7 cellular contexts compared by ENCODE assay signal in the genomic region with DNA sequence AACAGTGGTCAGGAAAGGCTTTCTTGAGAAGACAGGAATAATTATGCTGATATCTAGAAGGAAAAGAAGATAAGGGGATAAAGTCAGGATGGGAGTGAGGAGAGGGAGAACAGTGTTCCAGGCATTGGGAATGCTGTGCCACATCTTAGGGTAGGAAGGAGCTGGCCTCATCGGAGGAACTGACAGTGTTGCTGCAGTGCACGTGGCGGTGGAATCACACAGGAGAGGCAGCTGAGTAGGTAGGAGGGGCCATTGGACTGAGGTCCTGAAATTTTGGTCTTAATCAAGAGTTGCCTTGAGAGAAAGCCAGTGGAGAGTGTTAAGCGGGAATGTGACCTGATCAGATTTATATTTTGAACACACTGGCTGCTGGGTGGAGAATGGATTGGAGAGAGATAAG. TPM values are rescaled to one million over a fixed set of nuclear protein-coding genes. Genes with fewer than 3 reads are reported as not detected.
DNase-seq lines count a peak whose midpoint lies in the region; ATAC-seq, FAIRE-seq and TF ChIP-seq lines count a peak whose summit lies in the region.
"Not testable (repeated sequence)": the region's sequence is repeated elsewhere in the genome, so short reads cannot be mapped to it uniquely, and the experiment has no call there.

No MANE protein-coding gene starts in this region.

- POLR2A ChIA-PET in activated CD4-positive, alpha-beta T cell treated with anti-CD3 and anti-CD28 coated beads for 36 hours (lab: Charles Lee); naive thymus-derived CD8-positive, alpha-beta T cell (lab: Charles Lee): not testable (repeated sequence)

- not testable (repeated sequence) for TF ChIP-seq POLR2A in heart left ventricle (IDR thresholded peaks at IDR 0.05); suprapubic skin (IDR thresholded peaks at IDR 0.05)

- H3K4ac ChIP-seq in H9 (ENCODE audit: low read depth, low read length), result not testable (repeated sequence)

- not testable (repeated sequence) for H4K91ac ChIP-seq in H9 (ENCODE audit: insufficient read length, low read depth, low read length)

- not testable (repeated sequence) for H4K5ac ChIP-seq in H9 (ENCODE audit: insufficient read length, low read depth, low read length)

- not testable (repeated sequence) for H3K36me3 ChIP-seq in bronchial epithelial cell (ENCODE audit: control insufficient read depth, insufficient read depth, low read length); heart left ventricle; suprapubic skin

- H3K4me1 Mint-ChIP-seq in H9, result not testable (repeated sequence)
- H3K4me1 Mint-ChIP-seq in activated CD4-positive, alpha-beta T cell treated with anti-CD3 and anti-CD28 coated beads for 36 hours, result peaks cover 45% of the 10 kb centered on the region
- H3K4me1 Mint-ChIP-seq in activated naive CD4-positive, alpha-beta T cell treated with anti-CD3 and anti-CD28 coated beads, Interleukin-2, amount 50 U/mL, for 24 hours, result peaks cover 61% of the 10 kb centered on the region
- H3K4me1 Mint-ChIP-seq in naive thymus-derived CD8-positive, alpha-beta T cell, result peaks cover 37 to 52% (median 51%) of the 10 kb centered on the region in 4 donors

- not testable (repeated sequence) for H3K23ac ChIP-seq in H9 (ENCODE audit: insufficient read length, low read depth, low read length)

- H3K4me1 ChIP-seq in H9 (ENCODE audit: insufficient read depth, low read length), result not testable (repeated sequence)
- H3K4me1 ChIP-seq in heart left ventricle (peaks cover 0 to 46% (median 13%) of the 10 kb centered on the region in 12 donors), suprapubic skin (peaks cover 21% of the 10 kb centered on the region)

- not testable (repeated sequence) for H2BK120ac ChIP-seq in H9 (ENCODE audit: low read depth, low read length, poor library complexity, severe bottlenecking)

- intact Hi-C loops in activated CD4-positive, alpha-beta T cell treated with anti-CD3 and anti-CD28 coated beads for 36 hours (cut with DNase I, micrococcal nuclease); heart left ventricle (cut with DNase I): not testable (repeated sequence)

- DNase-seq in H9; activated CD4-positive, alpha-beta T cell treated with anti-CD3 and anti-CD28 coated beads for 36 hours; bronchial epithelial cell (ENCODE audit: low read depth); heart left ventricle; naive thymus-derived CD8-positive, alpha-beta T cell; suprapubic skin (ENCODE audit: low spot score in 2 of 2): not testable (repeated sequence)

- not testable (repeated sequence) for H3K4me3 ChIP-seq in bronchial epithelial cell (ENCODE audit: low read depth, low read length); heart left ventricle; suprapubic skin

- H2AFZ ChIP-seq in H9 (ENCODE audit: low read length), result not testable (repeated sequence)

- H4K20me1 ChIP-seq in H9 (ENCODE audit: control insufficient read depth, insufficient read depth, insufficient read length), result not testable (repeated sequence)

- TF ChIP-seq CTCF in H9 (conservative IDR thresholded peaks at IDR 0.05); bronchial epithelial cell (IDR thresholded peaks at IDR 0.05; ENCODE audit: insufficient read depth, low read length, severe bottlenecking); heart left ventricle (IDR thresholded peaks at IDR 0.05); suprapubic skin (IDR thresholded peaks at IDR 0.05): not testable (repeated sequence)

- not testable (repeated sequence) for H2BK20ac ChIP-seq in H9 (ENCODE audit: low read depth, low read length, poor library complexity, severe bottlenecking)

- not testable (repeated sequence) for H3K23me2 ChIP-seq in H9 (ENCODE audit: insufficient read length, low read depth, low read length, poor library complexity, severe bottlenecking)

- not testable (repeated sequence) for H4K8ac ChIP-seq in H9 (replicated peaks; ENCODE audit: insufficient read length, low read depth, low read length)

- not testable (repeated sequence) for H3K9me3 Mint-ChIP-seq in H9; activated CD4-positive, alpha-beta T cell treated with anti-CD3 and anti-CD28 coated beads for 36 hours (ENCODE audit: low read depth); activated naive CD4-positive, alpha-beta T cell treated with anti-CD3 and anti-CD28 coated beads, Interleukin-2, amount 50 U/mL, for 24 hours; naive thymus-derived CD8-positive, alpha-beta T cell

- H3K27me3 Mint-ChIP-seq in H9 (ENCODE audit: low read depth); activated CD4-positive, alpha-beta T cell treated with anti-CD3 and anti-CD28 coated beads for 36 hours; activated naive CD4-positive, alpha-beta T cell treated with anti-CD3 and anti-CD28 coated beads, Interleukin-2, amount 50 U/mL, for 24 hours; naive thymus-derived CD8-positive, alpha-beta T cell: not testable (repeated sequence)

- not testable (repeated sequence) for H3K36me3 Mint-ChIP-seq in H9 (ENCODE audit: insufficient read depth in 1 of 3, low read depth in 3 of 3)
- H3K36me3 Mint-ChIP-seq in activated CD4-positive, alpha-beta T cell treated with anti-CD3 and anti-CD28 coated beads for 36 hours (ENCODE audit: low read depth), result peaks cover 32% of the 10 kb centered on the region
- H3K36me3 Mint-ChIP-seq in activated naive CD4-positive, alpha-beta T cell treated with anti-CD3 and anti-CD28 coated beads, Interleukin-2, amount 50 U/mL, for 24 hours, result peaks cover 22% of the 10 kb centered on the region
- H3K36me3 Mint-ChIP-seq in naive thymus-derived CD8-positive, alpha-beta T cell, result peaks cover 0 to 46% (median 12%) of the 10 kb centered on the region in 3 donors

- CTCF ChIA-PET in activated CD4-positive, alpha-beta T cell treated with anti-CD3 and anti-CD28 coated beads for 36 hours (lab: Charles Lee), result not testable (repeated sequence)

- H3K4me3 Mint-ChIP-seq in H9; activated CD4-positive, alpha-beta T cell treated with anti-CD3 and anti-CD28 coated beads for 36 hours; activated naive CD4-positive, alpha-beta T cell treated with anti-CD3 and anti-CD28 coated beads, Interleukin-2, amount 50 U/mL, for 24 hours: not testable (repeated sequence)
- peak overlapping the region in 4 of 10 donors; percentile 0 to 67 (median 18) for H3K4me3 Mint-ChIP-seq in naive thymus-derived CD8-positive, alpha-beta T cell

- TF ChIP-seq EP300 in suprapubic skin (IDR thresholded peaks at IDR 0.05), result not testable (repeated sequence)

- not testable (repeated sequence) for H3T11ph ChIP-seq in H9 (ENCODE audit: low read length)

- H3K27ac Mint-ChIP-seq in H9, result peak overlapping the region in 2 of 3 experiments; percentile 8 to 81; a peak in 3 of 7 replicates
- H3K27ac Mint-ChIP-seq in activated CD4-positive, alpha-beta T cell treated with anti-CD3 and anti-CD28 coated beads for 36 hours, result peak overlapping the region; percentile 35
- peak overlapping the region; percentile 80 for H3K27ac Mint-ChIP-seq in activated naive CD4-positive, alpha-beta T cell treated with anti-CD3 and anti-CD28 coated beads, Interleukin-2, amount 50 U/mL, for 24 hours
- peak overlapping the region in 8 of 10 donors; percentile 23 to 87 (median 74) for H3K27ac Mint-ChIP-seq in naive thymus-derived CD8-positive, alpha-beta T cell

- not testable (repeated sequence) for H2BK15ac ChIP-seq in H9 (ENCODE audit: low read depth, low read length)

- not testable (repeated sequence) for H3K27ac ChIP-seq in H9 (ENCODE audit: insufficient read length, low read depth, low read length)
- H3K27ac ChIP-seq in heart left ventricle (peak overlapping the region in 9 of 12 donors; percentile 4 to 86 (median 47)), suprapubic skin (peak overlapping the region; percentile 56)

- H3K27me3 ChIP-seq in H9 (ENCODE audit: insufficient read depth, low read length); bronchial epithelial cell (ENCODE audit: control insufficient read depth, insufficient read depth, low read length); heart left ventricle; suprapubic skin: not testable (repeated sequence)

- H2AK5ac ChIP-seq in H9 (ENCODE audit: insufficient read length, low read length), result not testable (repeated sequence)

- H3K79me2 ChIP-seq in H9 (ENCODE audit: insufficient read depth, low read length), result not testable (repeated sequence)

- not testable (repeated sequence) for ATAC-seq in activated CD4-positive, alpha-beta T cell treated with anti-CD3 and anti-CD28 coated beads for 36 hours; heart left ventricle; naive thymus-derived CD8-positive, alpha-beta T cell

- not testable (repeated sequence) for H3K9ac ChIP-seq in H9 (ENCODE audit: extremely low read depth, insufficient read length, low read length)

- H3K18ac ChIP-seq in H9 (ENCODE audit: insufficient read length, low read depth, low read length), result not testable (repeated sequence)

- peak; percentile 58 for FAIRE-seq in bronchial epithelial cell (lab: Jason Lieb, UNC)

- not testable (repeated sequence) for H3K79me1 ChIP-seq in H9 (ENCODE audit: insufficient read depth, low read depth, low read length, poor library complexity, severe bottlenecking)

- WGBS in H9 (ENCODE audit: extremely low coverage, insufficient read length, low lambda C conversion rate), result no CpG with 5 or more reads among the region's 4 CpGs
- 71 to 93% (median 85%) methylated on average over 4 of the region's 4 CpGs for WGBS in heart left ventricle, 4 donors
- 57% methylated on average over 4 of the region's 4 CpGs for WGBS in suprapubic skin

- H3K56ac ChIP-seq in H9 (ENCODE audit: insufficient read length, low read depth, low read length), result not testable (repeated sequence)

- not testable (repeated sequence) for H3K14ac ChIP-seq in H9 (ENCODE audit: insufficient read depth, low read length)

- H2BK12ac ChIP-seq in H9 (ENCODE audit: insufficient read length, low read depth, low read length), result not testable (repeated sequence)

- H3K9me3 ChIP-seq in H9 (ENCODE audit: control insufficient read depth, low read depth, low read length); heart left ventricle; suprapubic skin: not testable (repeated sequence)

- not testable (repeated sequence) for H2BK5ac ChIP-seq in H9 (ENCODE audit: insufficient read length, low read length)

- H3K4me2 ChIP-seq in H9 (ENCODE audit: insufficient read depth, insufficient read length, low read length), result not testable (repeated sequence)

RNA-seq across cellular contexts. Expression of a gene that starts 13.9 kb away (rescaled TPM):
- 14.3 and 14.4 TPM in 2 replicates for total RNA-seq in H9 (2021)
- total RNA-seq in activated CD4-positive, alpha-beta T cell treated with anti-CD3 and anti-CD28 coated beads for 36 hours, result 10 to 100 TPM; 20.9 to 22.1 TPM
- total RNA-seq in bronchial epithelial cell, result 49.2 and 52.6 TPM in 2 replicates
- 10 to 100 TPM in 6 of 9 donors, 1 to 10 TPM in 3; 7.2 to 18.6 (median 10.8) TPM for total RNA-seq in heart left ventricle
- polyA plus RNA-seq in heart left ventricle, result 10 to 100 TPM in 1 of 2 donors, 1 to 10 TPM in 1; 4.0 to 15.5 TPM
- 10 to 100 TPM; 21.0 to 23.7 TPM for total RNA-seq in naive thymus-derived CD8-positive, alpha-beta T cell
- 10 to 100 TPM in 1 of 3 donors, 1 to 10 TPM in 2; 3.5 to 10.4 (median 6.8) TPM for polyA plus RNA-seq in naive thymus-derived CD8-positive, alpha-beta T cell
- 10 to 100 TPM; 12.5 to 16.4 (median 14.1) TPM for total RNA-seq in suprapubic skin
